In the genomic region with DNA sequence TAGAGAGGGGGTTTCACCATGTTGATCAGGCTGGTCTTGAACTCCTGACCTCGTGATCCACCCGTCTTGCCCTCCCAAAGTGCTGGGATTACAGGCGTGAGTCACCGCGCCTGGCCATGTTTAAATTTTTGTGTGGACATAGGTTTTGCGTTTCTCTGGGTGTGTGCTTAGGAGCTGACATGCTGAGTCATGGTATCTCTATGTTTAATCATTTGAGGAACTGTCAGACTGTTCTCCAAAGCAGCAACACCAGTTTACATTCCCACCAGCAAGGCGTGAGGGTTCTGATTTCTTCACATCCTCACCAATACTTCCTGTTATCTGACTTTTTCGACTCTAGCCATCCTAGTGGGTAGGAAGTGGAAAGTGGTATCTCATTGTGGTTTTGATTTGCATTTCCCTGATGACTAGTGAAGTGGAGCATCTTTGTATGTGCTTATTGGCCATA, we compare ENCODE assay signal across 8 cellular contexts.
DNase-seq lines count a peak whose midpoint lies in the region; ATAC-seq and TF ChIP-seq lines count a peak whose summit lies in the region.

No MANE protein-coding gene starts in this region.

- H4K20me1 ChIP-seq in MM.1S (ENCODE audit: insufficient read depth, low read length), result no peaks in the 10 kb centered on the region

- peak; percentile 69 for ATAC-seq in HG02938 (IDR thresholded peaks at IDR 0.05; ENCODE audit: unreplicated experiment)
- ATAC-seq in stimulated activated effector memory CD8-positive, alpha-beta T cell treated with anti-CD3 and anti-CD28 coated beads, Interleukin-12 subunit alpha, Interleukin-12 subunit beta, amount 100 ng/mL, for 72 hours, result peak; percentile 94

- peaks cover 3% of the 10 kb centered on the region for H3K9me3 Mint-ChIP-seq in stimulated activated effector memory CD8-positive, alpha-beta T cell treated with anti-CD3 and anti-CD28 coated beads, Interleukin-12 subunit alpha, Interleukin-12 subunit beta, amount 100 ng/mL, for 72 hours

- H3K27me3 ChIP-seq in MM.1S (replicated peaks; ENCODE audit: insufficient read depth, low read length), result peaks cover 86% of the 10 kb centered on the region

- no peak overlapping the region for H3K4me2 ChIP-seq in MM.1S (ENCODE audit: low read depth, low read length)

- no peaks in the 10 kb centered on the region for H3K9me2 ChIP-seq in MM.1S (replicated peaks; ENCODE audit: insufficient read depth, low read length)

- TF ChIP-seq CTCF in choroid plexus epithelial cell (conservative IDR thresholded peaks at IDR 0.05; ENCODE audit: low read depth, low read length) (no peak), MM.1S (IDR thresholded peaks at IDR 0.05; ENCODE audit: low read length) (no peak)

- no peaks in the 10 kb centered on the region for H3K36me3 ChIP-seq in MM.1S (replicated peaks; ENCODE audit: insufficient read depth, low read length)

- no peaks in the 10 kb centered on the region for H3K9me3 ChIP-seq in MM.1S (replicated peaks; ENCODE audit: insufficient read depth, low read length)

- H3K27ac Mint-ChIP-seq in stimulated activated effector memory CD8-positive, alpha-beta T cell treated with anti-CD3 and anti-CD28 coated beads, Interleukin-12 subunit alpha, Interleukin-12 subunit beta, amount 100 ng/mL, for 72 hours, result no peak overlapping the region

- H3K4me3 Mint-ChIP-seq in stimulated activated effector memory CD8-positive, alpha-beta T cell treated with anti-CD3 and anti-CD28 coated beads, Interleukin-12 subunit alpha, Interleukin-12 subunit beta, amount 100 ng/mL, for 72 hours, result no peak overlapping the region

- H3K9ac ChIP-seq in MM.1S (ENCODE audit: low read length), result no peak overlapping the region

- H3K4me3 ChIP-seq in choroid plexus epithelial cell (ENCODE audit: low read depth, low read length) (no peak overlapping the region), MM.1S (ENCODE audit: low read length) (no peak overlapping the region)

- no peaks in the 10 kb centered on the region for H3F3A ChIP-seq in MM.1S (ENCODE audit: insufficient read depth, low read length)

- H3K79me2 ChIP-seq in MM.1S (ENCODE audit: low read length), result no peaks in the 10 kb centered on the region

- peaks cover 47% of the 10 kb centered on the region for H3K4me1 Mint-ChIP-seq in stimulated activated effector memory CD8-positive, alpha-beta T cell treated with anti-CD3 and anti-CD28 coated beads, Interleukin-12 subunit alpha, Interleukin-12 subunit beta, amount 100 ng/mL, for 72 hours

- no peaks in the 10 kb centered on the region for H3K36me3 Mint-ChIP-seq in stimulated activated effector memory CD8-positive, alpha-beta T cell treated with anti-CD3 and anti-CD28 coated beads, Interleukin-12 subunit alpha, Interleukin-12 subunit beta, amount 100 ng/mL, for 72 hours

- in situ Hi-C loops in Caki2 (cut with HindIII; ENCODE audit: low pct_unique_long_range_greater_than_20kb, low sequenced_read_pairs), result no loop called here

- H3K4me1 ChIP-seq in MM.1S (ENCODE audit: low read length), result no peaks in the 10 kb centered on the region

- peak; percentile 88 for DNase-seq in Caki2 (ENCODE audit: low read depth)
- peak; percentile 90 for DNase-seq in SW480 (ENCODE audit: low spot score)
- peak; percentile 96 for DNase-seq in choroid plexus epithelial cell (ENCODE audit: low read depth)
- DNase-seq in stimulated activated effector memory CD8-positive, alpha-beta T cell treated with anti-CD3 and anti-CD28 coated beads, Interleukin-12 subunit alpha, Interleukin-12 subunit beta, amount 100 ng/mL, for 72 hours (ENCODE audit: low spot score in 2 of 2), result peak in 1 of 2 donors; percentile 66
- no peak for DNase-seq in effector CD8-positive, alpha-beta T cell (lab: John Stamatoyannopoulos, UW)
- DNase-seq in MM.1S, result no peak
- DNase-seq in SHP77 treated with DMSO at 0.1 percent for 48 hours (lab: John Stamatoyannopoulos, UW), result no peak

- no peak overlapping the region for H2AFZ ChIP-seq in MM.1S (ENCODE audit: low read length)

- no peak overlapping the region for H3K27ac ChIP-seq in MM.1S (ENCODE audit: low read length)

Comparison
In these comparisons a context has a peak if more than half of its experiments do, and no peak if none do; other contexts are left out.
1. DNase-seq: peak in Caki2 (single experiment), SW480 (single experiment) and choroid plexus epithelial cell (single experiment); none in effector CD8-positive, alpha-beta T cell (single experiment), MM.1S (single experiment) and SHP77 treated with DMSO at 0.1 percent for 48 hours (single experiment).